8 cellular contexts compared by ENCODE assay signal in genomic region chr2:27582129-27582694, GRCh38. TPM values are rescaled to one million over a fixed set of nuclear protein-coding genes. Genes with fewer than 3 reads are reported as not detected.
DNase-seq lines count a peak whose midpoint lies in the region; ATAC-seq and TF ChIP-seq lines count a peak whose summit lies in the region.

No MANE protein-coding gene starts in this region.

- peaks cover 4% of the 10 kb centered on the region; the same call in 1 of the 2 replicates for H3K9me3 ChIP-seq in DOHH2 (ENCODE audit: control insufficient read depth, insufficient read depth, low read length)
- H3K9me3 ChIP-seq in Peyer's patch: no peaks in the 10 kb centered on the region
- no peaks in the 10 kb centered on the region for H3K9me3 ChIP-seq in prostate gland

- intact Hi-C loops in prostate gland (cut with DNase I): loop anchor here (5.0 kb wide), 1 partner anchor 90 kb away; no protein-coding TSS in a partner anchor

- H4K20me1 ChIP-seq in DOHH2 (ENCODE audit: control insufficient read depth, insufficient read depth, low read depth, low read length): no peaks in the 10 kb centered on the region; the same call in 1 of the 2 replicates

- peaks cover 27% of the 10 kb centered on the region for H3K4me1 ChIP-seq in DOHH2 (ENCODE audit: control insufficient read depth, low read length)
- peaks cover 0 to 21% (median 0%) of the 10 kb centered on the region in 4 donors for H3K4me1 ChIP-seq in Peyer's patch
- peaks cover 3% of the 10 kb centered on the region for H3K4me1 ChIP-seq in prostate gland (replicated peaks)

- H3K27ac ChIP-seq in DOHH2 (ENCODE audit: low read depth, low read length): no peak overlapping the region
- peak overlapping the region; percentile 41 to 70 (median 65) for H3K27ac ChIP-seq in Peyer's patch
- H3K27ac ChIP-seq in prostate gland: peak overlapping the region; percentile 38 to 57

- 87% methylated on average over 16 of the region's 16 CpGs for WGBS in prostate gland

- no peaks in the 10 kb centered on the region for H3K9me2 ChIP-seq in DOHH2 (replicated peaks; ENCODE audit: control insufficient read depth, low read length)

- TF ChIP-seq POLR2A in Peyer's patch (IDR thresholded peaks at IDR 0.05) (no peak), erythroblast (IDR thresholded peaks at IDR 0.05; ENCODE audit: low read length) (no peak), prostate gland (IDR thresholded peaks at IDR 0.05) (no peak)

- DNase-seq in Peyer's patch (no peak), erythroblast (lab: John Stamatoyannopoulos, UW) (peak; percentile 37 to 45), prostate gland (ENCODE audit: low spot score) (no peak)
- DNase-seq in stimulated activated CD4-positive, alpha-beta T cell treated with anti-CD3 and anti-CD28 coated beads, Interleukin-15, amount 100 ng/mL, for 24 hours: no peak

- H3K27me3 ChIP-seq in DOHH2 (ENCODE audit: control insufficient read depth, low read length): no peaks in the 10 kb centered on the region
- no peaks in the 10 kb centered on the region for H3K27me3 ChIP-seq in Peyer's patch
- no peaks in the 10 kb centered on the region for H3K27me3 ChIP-seq in prostate gland (replicated peaks; ENCODE audit: insufficient read depth)

- H3K36me3 ChIP-seq in DOHH2 (ENCODE audit: control insufficient read depth, low read length) (peaks cover 25% of the 10 kb centered on the region; the same call in 1 of the 2 replicates), Peyer's patch (no peaks in the 10 kb centered on the region), prostate gland (no peaks in the 10 kb centered on the region)

- H3F3A ChIP-seq in DOHH2 (ENCODE audit: control insufficient read depth, insufficient read depth): no peaks in the 10 kb centered on the region

- H3K4me2 ChIP-seq in DOHH2 (ENCODE audit: low read length): peak overlapping the region; percentile 66

- no peak for ATAC-seq in HG02970 (IDR thresholded peaks at IDR 0.05; ENCODE audit: low FRiP score, unreplicated experiment)
- ATAC-seq in esophagus mucosa: no peak
- ATAC-seq in GM19455 (IDR thresholded peaks at IDR 0.05; ENCODE audit: unreplicated experiment): no peak

- peaks cover 44% of the 10 kb centered on the region for H3K79me2 ChIP-seq in DOHH2 (ENCODE audit: control insufficient read depth, low read length)

- peak overlapping the region; percentile 93 for H3K4me3 ChIP-seq in DOHH2 (ENCODE audit: low read length)
- H3K4me3 ChIP-seq in Peyer's patch: peak overlapping the region; percentile 49 to 67 (median 63)
- H3K4me3 ChIP-seq in prostate gland: peak overlapping the region; percentile 44 to 49

- TF ChIP-seq CTCF in DOHH2 (IDR thresholded peaks at IDR 0.05; ENCODE audit: low read depth, low read length, poor library complexity, severe bottlenecking) (no peak), Peyer's patch (IDR thresholded peaks at IDR 0.05) (no peak), prostate gland (IDR thresholded peaks at IDR 0.05) (no peak)

RNA-seq across cellular contexts. Expression of gene ZNF512, which starts 0.6 kb away (rescaled TPM):
- total RNA-seq in Peyer's patch: 100 to 1,000 TPM in 1 of 4 donors, 10 to 100 TPM in 3; 29.1 to 115 (median 37.1) TPM
- total RNA-seq in prostate gland: 10 to 100 TPM; 31.4 to 55.6 TPM
- total RNA-seq in esophagus mucosa: 9.2 TPM

RNA-seq across cellular contexts. Expression of gene CCDC121, which starts 46.6 kb away (rescaled TPM):
- total RNA-seq in Peyer's patch: 10 to 100 TPM in 1 of 4 donors, 1 to 10 TPM in 3; 1.8 to 11.6 (median 2.5) TPM
- total RNA-seq in prostate gland: 1 to 10 TPM; 6.2 to 8.3 TPM
- total RNA-seq in esophagus mucosa: 1.3 TPM

RNA-seq across cellular contexts. Expression of gene GPN1, which starts 46.6 kb away (rescaled TPM):
- total RNA-seq in Peyer's patch: 10 to 100 TPM; 12.3 to 27.7 (median 19.7) TPM
- total RNA-seq in prostate gland: 10 to 100 TPM; 27.7 to 34.5 TPM
- 26.5 TPM for total RNA-seq in esophagus mucosa

Comparison
In these comparisons a context has a peak if more than half of its experiments do, and no peak if none do; other contexts are left out.
1. DNase-seq: peak in erythroblast (2 of 2); none in Peyer's patch (0 of 3), prostate gland (single experiment) and stimulated activated CD4-positive, alpha-beta T cell treated with anti-CD3 and anti-CD28 coated beads, Interleukin-15, amount 100 ng/mL, for 24 hours (single experiment).
2. Peak in every context shown above with its lines, with median percentiles within 50 percentile points of each other: H3K4me3 ChIP-seq.